Comparison of ENCODE assay signal across 8 cellular contexts in the genomic region with DNA sequence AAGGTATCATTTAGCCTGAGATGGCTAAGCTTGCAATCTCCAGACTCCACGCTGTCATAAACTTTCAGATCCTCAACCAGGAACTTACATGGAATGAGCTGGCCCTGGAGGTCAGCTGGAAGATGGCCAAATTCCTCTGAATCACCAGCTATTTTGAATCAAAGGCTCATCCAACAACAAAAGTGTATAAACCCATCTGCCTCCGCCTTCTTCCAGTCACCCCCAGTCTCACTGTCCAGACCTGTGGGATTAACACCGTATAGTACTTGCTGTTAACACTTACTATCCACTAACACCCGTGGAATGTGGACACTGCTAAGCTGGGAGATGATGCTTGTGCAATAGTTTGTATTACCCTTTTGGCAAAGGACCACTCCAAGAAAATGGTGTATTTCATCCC. TPM values are rescaled to one million over a fixed set of nuclear protein-coding genes. Genes with fewer than 3 reads are reported as not detected.
A peak's percentile ranks its signal among the peaks of the same experiment; 100 is the strongest.
DNase-seq lines count a peak whose midpoint lies in the region; ATAC-seq, FAIRE-seq and TF ChIP-seq lines count a peak whose summit lies in the region.

No MANE protein-coding gene starts in this region.

- no peak for FAIRE-seq in astrocyte (lab: Jason Lieb, UNC)

- no peaks in the 10 kb centered on the region for H3K9me3 Mint-ChIP-seq in astrocyte (ENCODE audit: unreplicated experiment)
- H3K9me3 Mint-ChIP-seq in activated T-cell treated with anti-CD3 and anti-CD28 coated beads, Interleukin-2, amount 50 U/mL, for 72 hours, result no peaks in the 10 kb centered on the region

- H3K4me3 ChIP-seq in AG09309 (ENCODE audit: control insufficient read depth, low read depth, low read length), result no peak overlapping the region
- no peak overlapping the region for H3K4me3 ChIP-seq in astrocyte (ENCODE audit: insufficient read depth, low read depth, low read length)
- H3K4me3 ChIP-seq in prostate gland, result no peak overlapping the region

- TF ChIP-seq CTCF in AG09309 (IDR thresholded peaks at IDR 0.05; ENCODE audit: control insufficient read depth, insufficient read depth, low read depth, low read length, missing control alignments) (no peak), astrocyte (IDR thresholded peaks at IDR 0.05; ENCODE audit: insufficient read depth, low read depth, low read length) (no peak), prostate gland (IDR thresholded peaks at IDR 0.05) (no peak)

- peaks cover 31% of the 10 kb centered on the region for H3K79me2 ChIP-seq in astrocyte (ENCODE audit: insufficient read depth, low read length)

- H3K4me3 Mint-ChIP-seq in astrocyte (ENCODE audit: unreplicated experiment), result peak overlapping the region; percentile 71
- H3K4me3 Mint-ChIP-seq in activated T-cell treated with anti-CD3 and anti-CD28 coated beads, Interleukin-2, amount 50 U/mL, for 72 hours, result peak overlapping the region in 1 of 2 donors; percentile 99

- no peaks in the 10 kb centered on the region for H3K9me3 ChIP-seq in astrocyte (ENCODE audit: insufficient read depth, low read depth, low read length)
- no peaks in the 10 kb centered on the region for H3K9me3 ChIP-seq in prostate gland

- intact Hi-C loops in prostate gland (cut with DNase I), result loop anchor here (10.0 kb wide), 1 partner anchor 95 kb away; a partner anchor contains a TSS

- H4K20me1 ChIP-seq in astrocyte (ENCODE audit: insufficient read depth, low read length), result peaks cover 8% of the 10 kb centered on the region

- 67% methylated on average over 4 of the region's 4 CpGs for WGBS in prostate gland

- H3K27ac ChIP-seq in astrocyte (ENCODE audit: low read depth, low read length), result peak overlapping the region; percentile 85
- no peak overlapping the region for H3K27ac ChIP-seq in prostate gland

- H3K27me3 Mint-ChIP-seq in astrocyte (ENCODE audit: low read depth, unreplicated experiment), result no peaks in the 10 kb centered on the region
- H3K27me3 Mint-ChIP-seq in activated T-cell treated with anti-CD3 and anti-CD28 coated beads, Interleukin-2, amount 50 U/mL, for 72 hours (ENCODE audit: low read depth), result no peaks in the 10 kb centered on the region

- H3K4me1 Mint-ChIP-seq in astrocyte (ENCODE audit: low read depth, unreplicated experiment), result peaks cover 16% of the 10 kb centered on the region
- H3K4me1 Mint-ChIP-seq in activated T-cell treated with anti-CD3 and anti-CD28 coated beads, Interleukin-2, amount 50 U/mL, for 72 hours (ENCODE audit: low read depth), result peaks cover 59% of the 10 kb centered on the region

- H3K36me3 Mint-ChIP-seq in astrocyte (ENCODE audit: low read depth, unreplicated experiment), result no peaks in the 10 kb centered on the region
- H3K36me3 Mint-ChIP-seq in activated T-cell treated with anti-CD3 and anti-CD28 coated beads, Interleukin-2, amount 50 U/mL, for 72 hours (ENCODE audit: insufficient read depth in 2 of 2), result peaks cover 4 to 7% of the 10 kb centered on the region in 2 donors

- H2AFZ ChIP-seq in astrocyte (ENCODE audit: low read depth, low read length), result no peak overlapping the region

- peak overlapping the region; percentile 47 for H3K9ac ChIP-seq in astrocyte (ENCODE audit: low read length)

- H3K4me1 ChIP-seq in astrocyte (ENCODE audit: insufficient read depth, low read length) (peaks cover 28% of the 10 kb centered on the region), prostate gland (replicated peaks) (peaks cover 7% of the 10 kb centered on the region)

- DNase-seq in AG09309 (ENCODE audit: low read depth), result peak; percentile 86
- peak; percentile 96 for DNase-seq in HT1080 (ENCODE audit: low read depth)
- DNase-seq in astrocyte (ENCODE audit: low read depth), result peak; percentile 90
- peak; percentile 31 for DNase-seq in left kidney (ENCODE audit: low read depth, low spot score)
- DNase-seq in activated T-cell treated with anti-CD3 and anti-CD28 coated beads, Interleukin-2, amount 50 U/mL, for 72 hours, result no peak
- no peak for DNase-seq in NCI-H345 treated with DMSO at 0.1 percent for 48 hours (lab: John Stamatoyannopoulos, UW; ENCODE audit: unreplicated experiment)
- no peak for DNase-seq in prostate gland (ENCODE audit: low spot score)

- no peaks in the 10 kb centered on the region for H3K36me3 ChIP-seq in astrocyte (ENCODE audit: insufficient read depth, low read length)
- H3K36me3 ChIP-seq in prostate gland, result no peaks in the 10 kb centered on the region

- no peak for TF ChIP-seq POLR2A in prostate gland (IDR thresholded peaks at IDR 0.05)

- peak overlapping the region; percentile 64 for H3K27ac Mint-ChIP-seq in astrocyte (ENCODE audit: unreplicated experiment)
- H3K27ac Mint-ChIP-seq in activated T-cell treated with anti-CD3 and anti-CD28 coated beads, Interleukin-2, amount 50 U/mL, for 72 hours, result no peak overlapping the region

- no peak for ATAC-seq in HG02763 (IDR thresholded peaks at IDR 0.05; ENCODE audit: unreplicated experiment)
- ATAC-seq in activated T-cell treated with anti-CD3 and anti-CD28 coated beads, Interleukin-2, amount 50 U/mL, for 72 hours (replicated peaks in 1 of 2), result no peak

- H3K4me2 ChIP-seq in astrocyte (ENCODE audit: low read length), result peak overlapping the region; percentile 72

- H3K27me3 ChIP-seq in astrocyte (ENCODE audit: insufficient read depth, low read length) (no peaks in the 10 kb centered on the region), prostate gland (replicated peaks; ENCODE audit: insufficient read depth) (no peaks in the 10 kb centered on the region)

RNA-seq across cellular contexts. Expression of a gene that starts 1.9 kb away (rescaled TPM):
- 25.2 and 37.6 TPM in 2 replicates for total RNA-seq in HT1080 (2014; rRNA removed; shearing (Covaris generic))
- polyA plus RNA-seq in HT1080 (2015; cell fraction: cytosol; rRNA removed), result 30.0 and 44.1 TPM in 2 replicates
- 18.8 and 23.7 TPM in 2 replicates for polyA plus RNA-seq in HT1080 (2015; cell fraction: nucleus; rRNA removed)
- total RNA-seq in astrocyte, result 46.9 and 52.1 TPM in 2 replicates
- total RNA-seq in activated T-cell treated with anti-CD3 and anti-CD28 coated beads, Interleukin-2, amount 50 U/mL, for 72 hours, result 10 to 100 TPM; 43.7 to 50.1 TPM
- 10 to 100 TPM; 49.0 to 74.7 TPM for total RNA-seq in prostate gland

Comparison
In these comparisons a context has a peak if more than half of its experiments do, and no peak if none do; other contexts are left out.
1. DNase-seq: peak in AG09309 (single experiment), HT1080 (single experiment), astrocyte (single experiment) and left kidney (single experiment); none in activated T-cell treated with anti-CD3 and anti-CD28 coated beads, Interleukin-2, amount 50 U/mL, for 72 hours (0 of 2), NCI-H345 treated with DMSO at 0.1 percent for 48 hours (single experiment) and prostate gland (single experiment).